Comparison of ENCODE assay signal across 9 cellular contexts in the genomic region with DNA sequence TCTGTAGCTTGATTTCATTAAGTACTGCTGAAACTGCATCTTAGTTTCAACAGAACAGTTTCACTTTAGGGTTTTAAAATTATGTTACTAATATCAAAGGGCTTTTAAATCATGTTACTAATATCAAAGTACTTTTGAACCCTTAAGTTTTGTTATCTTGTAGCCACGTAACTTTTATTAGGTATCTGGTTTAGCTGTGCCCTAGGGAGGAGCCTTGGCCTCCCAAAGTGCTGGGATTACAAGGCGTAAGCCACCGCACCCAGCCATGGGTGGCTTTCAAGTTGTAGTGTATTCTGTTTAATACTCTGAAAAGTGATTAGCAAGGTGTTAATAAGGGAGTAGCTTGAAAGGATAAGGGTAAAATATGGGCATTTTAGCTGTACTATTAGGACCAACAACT. TPM values are rescaled to one million over a fixed set of nuclear protein-coding genes. Genes with fewer than 3 reads are reported as not detected.
A peak's percentile ranks its signal among the peaks of the same experiment; 100 is the strongest.
DNase-seq lines count a peak whose midpoint lies in the region; ATAC-seq lines count a peak whose summit lies in the region.
"Had no signal": no experiment of that assay in that cellular context is flagged by ENCODE, and none has a peak within 500 bp of the region (broad histone marks: within the 10 kb centered on the region; RNA-seq: fewer than 3 reads in every experiment).

No MANE protein-coding gene starts in this region.

- peaks cover 24% of the 10 kb centered on the region for H3K4me1 Mint-ChIP-seq in T-helper 1 cell treated with Interleukin-12 subunit alpha and Interleukin-12 subunit beta and Interleukin-4 antibody, amounts not matched to agents 30 μg/mL and 1 μg/mL, for 36 hours (ENCODE audit: low read depth)
- peaks cover 27% of the 10 kb centered on the region for H3K4me1 Mint-ChIP-seq in activated T-helper 1 cell treated with anti-CD3 and anti-CD28 coated beads, Interleukin-12 subunit alpha, Interleukin-12 subunit beta, Interleukin-2, Interleukin-4 antibody, amounts not matched to agents 30 ng/mL and 10 ng/mL and 1 ng/mL, durations not matched to agents 14 hours and 24 hours and 36 hours (ENCODE audit: low read depth)
- peaks cover 55% of the 10 kb centered on the region for H3K4me1 Mint-ChIP-seq in stimulated activated memory B cell treated with anti-CD40 and anti-IgM and Interleukin-4, amounts not matched to agents 10 μg/mL and 1 μg/mL and 100 μg/mL, for 72 hours

- ATAC-seq in stimulated activated memory B cell treated with anti-CD40 and anti-IgM and Interleukin-4, amounts not matched to agents 10 μg/mL and 1 μg/mL and 100 μg/mL, for 72 hours: no peak

- peaks cover 23% of the 10 kb centered on the region for H3K36me3 Mint-ChIP-seq in T-helper 1 cell treated with Interleukin-12 subunit alpha and Interleukin-12 subunit beta and Interleukin-4 antibody, amounts not matched to agents 30 μg/mL and 1 μg/mL, for 36 hours (ENCODE audit: low read depth)
- peaks cover 30% of the 10 kb centered on the region for H3K36me3 Mint-ChIP-seq in activated T-helper 1 cell treated with anti-CD3 and anti-CD28 coated beads, Interleukin-12 subunit alpha, Interleukin-12 subunit beta, Interleukin-2, Interleukin-4 antibody, amounts not matched to agents 30 ng/mL and 10 ng/mL and 1 ng/mL, durations not matched to agents 14 hours and 24 hours and 36 hours (ENCODE audit: low read depth)
- peaks cover 28% of the 10 kb centered on the region for H3K36me3 Mint-ChIP-seq in stimulated activated memory B cell treated with anti-CD40 and anti-IgM and Interleukin-4, amounts not matched to agents 10 μg/mL and 1 μg/mL and 100 μg/mL, for 72 hours

- no peaks in the 10 kb centered on the region for H3K9me3 Mint-ChIP-seq in T-helper 1 cell treated with Interleukin-12 subunit alpha and Interleukin-12 subunit beta and Interleukin-4 antibody, amounts not matched to agents 30 μg/mL and 1 μg/mL, for 36 hours
- no peaks in the 10 kb centered on the region for H3K9me3 Mint-ChIP-seq in activated T-helper 1 cell treated with anti-CD3 and anti-CD28 coated beads, Interleukin-12 subunit alpha, Interleukin-12 subunit beta, Interleukin-2, Interleukin-4 antibody, amounts not matched to agents 30 ng/mL and 10 ng/mL and 1 ng/mL, durations not matched to agents 14 hours and 24 hours and 36 hours
- no peaks in the 10 kb centered on the region for H3K9me3 Mint-ChIP-seq in stimulated activated memory B cell treated with anti-CD40 and anti-IgM and Interleukin-4, amounts not matched to agents 10 μg/mL and 1 μg/mL and 100 μg/mL, for 72 hours

- H3K9me3 ChIP-seq in iPS-15b (ENCODE audit: control insufficient read depth, insufficient read depth, low read length): no peaks in the 10 kb centered on the region

- H3K27me3 ChIP-seq in iPS-15b (ENCODE audit: control insufficient read depth, insufficient read depth, low read length): no peaks in the 10 kb centered on the region

- H3K9ac ChIP-seq in iPS-15b (ENCODE audit: low read depth, low read length): no peak overlapping the region

- peaks cover 9% of the 10 kb centered on the region for H3K4me1 ChIP-seq in iPS-15b (ENCODE audit: control insufficient read depth, insufficient read depth, low read length)

- no peak overlapping the region for H3K27ac Mint-ChIP-seq in T-helper 1 cell treated with Interleukin-12 subunit alpha and Interleukin-12 subunit beta and Interleukin-4 antibody, amounts not matched to agents 30 μg/mL and 1 μg/mL, for 36 hours
- peak overlapping the region; percentile 44 for H3K27ac Mint-ChIP-seq in activated T-helper 1 cell treated with anti-CD3 and anti-CD28 coated beads, Interleukin-12 subunit alpha, Interleukin-12 subunit beta, Interleukin-2, Interleukin-4 antibody, amounts not matched to agents 30 ng/mL and 10 ng/mL and 1 ng/mL, durations not matched to agents 14 hours and 24 hours and 36 hours
- H3K27ac Mint-ChIP-seq in stimulated activated memory B cell treated with anti-CD40 and anti-IgM and Interleukin-4, amounts not matched to agents 10 μg/mL and 1 μg/mL and 100 μg/mL, for 72 hours: peak overlapping the region; percentile 93

- peaks cover 4% of the 10 kb centered on the region for H3K27me3 Mint-ChIP-seq in T-helper 1 cell treated with Interleukin-12 subunit alpha and Interleukin-12 subunit beta and Interleukin-4 antibody, amounts not matched to agents 30 μg/mL and 1 μg/mL, for 36 hours (ENCODE audit: low read depth)
- H3K27me3 Mint-ChIP-seq in activated T-helper 1 cell treated with anti-CD3 and anti-CD28 coated beads, Interleukin-12 subunit alpha, Interleukin-12 subunit beta, Interleukin-2, Interleukin-4 antibody, amounts not matched to agents 30 ng/mL and 10 ng/mL and 1 ng/mL, durations not matched to agents 14 hours and 24 hours and 36 hours (ENCODE audit: insufficient read depth): no peaks in the 10 kb centered on the region
- H3K27me3 Mint-ChIP-seq in stimulated activated memory B cell treated with anti-CD40 and anti-IgM and Interleukin-4, amounts not matched to agents 10 μg/mL and 1 μg/mL and 100 μg/mL, for 72 hours: no peaks in the 10 kb centered on the region

- intact Hi-C loops in activated T-helper 1 cell treated with anti-CD3 and anti-CD28 coated beads, Interleukin-12 subunit alpha, Interleukin-12 subunit beta, Interleukin-2, Interleukin-4 antibody, amounts not matched to agents 30 ng/mL and 10 ng/mL and 1 ng/mL, durations not matched to agents 14 hours and 24 hours and 36 hours (cut with micrococcal nuclease): loop anchor here (2.0 to 10.0 kb wide), 4 partner anchors 200 to 970 kb away; partner anchors contain the start of genes CFAP57, EBNA1BP2, HYI and SLC2A1

- peak overlapping the region; percentile 100 for H3K4me3 ChIP-seq in iPS-15b (ENCODE audit: low read depth, low read length)

- H3K36me3 ChIP-seq in iPS-15b (ENCODE audit: control insufficient read depth, insufficient read depth, low read length): peaks cover 21% of the 10 kb centered on the region

- peak overlapping the region; percentile 87 for H3K4me3 Mint-ChIP-seq in T-helper 1 cell treated with Interleukin-12 subunit alpha and Interleukin-12 subunit beta and Interleukin-4 antibody, amounts not matched to agents 30 μg/mL and 1 μg/mL, for 36 hours
- peak overlapping the region; percentile 98 for H3K4me3 Mint-ChIP-seq in activated T-helper 1 cell treated with anti-CD3 and anti-CD28 coated beads, Interleukin-12 subunit alpha, Interleukin-12 subunit beta, Interleukin-2, Interleukin-4 antibody, amounts not matched to agents 30 ng/mL and 10 ng/mL and 1 ng/mL, durations not matched to agents 14 hours and 24 hours and 36 hours
- H3K4me3 Mint-ChIP-seq in stimulated activated memory B cell treated with anti-CD40 and anti-IgM and Interleukin-4, amounts not matched to agents 10 μg/mL and 1 μg/mL and 100 μg/mL, for 72 hours: peak overlapping the region; percentile 90

- DNase-seq in T-helper 1 cell: no peak
- no peak for DNase-seq in activated T-helper 1 cell treated with anti-CD3 and anti-CD28 coated beads, Interleukin-12 subunit alpha, Interleukin-12 subunit beta, Interleukin-2, Interleukin-4 antibody, amounts not matched to agents 30 ng/mL and 10 ng/mL and 1 ng/mL, durations not matched to agents 14 hours and 24 hours and 36 hours (ENCODE audit: low spot score)
- no peak for DNase-seq in NCI-H2227 (lab: John Stamatoyannopoulos, UW; ENCODE audit: unreplicated experiment)
- no peak for DNase-seq in NCI-H2029 (lab: John Stamatoyannopoulos, UW)
- no peak for DNase-seq in SK-N-DZ (ENCODE audit: low spot score)
- DNase-seq: SHP77 had no signal

RNA-seq across cellular contexts. Expression of gene KDM4A, which starts 2.0 kb away (rescaled TPM):
- total RNA-seq in activated T-helper 1 cell treated with anti-CD3 and anti-CD28 coated beads, Interleukin-12 subunit alpha, Interleukin-12 subunit beta, Interleukin-2, Interleukin-4 antibody, amounts not matched to agents 30 ng/mL and 10 ng/mL and 1 ng/mL, durations not matched to agents 14 hours and 24 hours and 36 hours: 29.2 and 31.3 TPM in 2 replicates
- polyA plus RNA-seq in SK-N-DZ (2014; cell fraction: cytosol; rRNA removed): 20.0 and 21.2 TPM in 2 replicates
- polyA plus RNA-seq in SK-N-DZ (2014; cell fraction: nucleus; rRNA removed): 10.5 and 11.4 TPM in 2 replicates

RNA-seq across cellular contexts. Expression of gene ST3GAL3, which starts 55.4 kb away (rescaled TPM):
- total RNA-seq in activated T-helper 1 cell treated with anti-CD3 and anti-CD28 coated beads, Interleukin-12 subunit alpha, Interleukin-12 subunit beta, Interleukin-2, Interleukin-4 antibody, amounts not matched to agents 30 ng/mL and 10 ng/mL and 1 ng/mL, durations not matched to agents 14 hours and 24 hours and 36 hours: 17.4 and 19.0 TPM in 2 replicates
- 13.7 and 16.4 TPM in 2 replicates for polyA plus RNA-seq in SK-N-DZ (2014; cell fraction: cytosol; rRNA removed)
- 11.8 and 14.7 TPM in 2 replicates for polyA plus RNA-seq in SK-N-DZ (2014; cell fraction: nucleus; rRNA removed)
